ENCODE assay signal across 9 cellular contexts in the genomic region with DNA sequence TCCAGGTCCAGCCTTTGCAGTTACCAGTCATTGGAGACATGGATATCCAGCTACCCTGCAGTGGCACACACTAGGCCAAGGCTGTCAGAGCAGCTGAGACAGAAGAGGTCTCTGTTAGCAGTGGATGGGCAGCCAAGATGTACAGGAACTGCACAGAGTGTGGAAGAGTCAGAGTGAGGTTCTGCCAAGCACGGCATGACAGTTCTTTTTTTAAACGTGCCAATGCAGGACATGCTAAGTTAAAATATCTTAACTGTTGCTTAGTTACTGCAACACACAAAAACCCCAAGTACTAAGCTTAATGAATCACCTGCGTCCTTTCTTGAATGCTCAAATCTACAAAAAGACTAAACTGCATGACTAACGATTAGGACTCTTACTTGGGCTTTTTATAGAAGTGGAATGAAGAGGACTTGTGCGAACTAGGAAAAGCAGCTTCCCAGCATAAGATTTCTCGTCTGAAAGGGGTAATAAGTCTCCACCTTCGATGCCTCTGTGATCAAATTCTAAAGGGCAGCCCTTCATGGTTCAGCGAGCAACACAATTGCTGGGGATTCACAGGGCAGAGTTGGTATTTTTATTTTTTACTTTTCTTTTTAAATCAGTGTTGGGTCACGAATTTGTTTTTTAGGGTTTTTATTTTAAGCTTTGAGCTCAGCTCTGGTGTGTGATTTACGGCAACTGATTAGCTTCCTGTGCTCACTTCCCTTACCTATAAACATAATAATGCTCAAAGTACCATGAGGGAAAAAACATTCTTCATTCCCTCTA. TPM values are rescaled to one million over a fixed set of nuclear protein-coding genes. Genes with fewer than 3 reads are reported as not detected.
DNase-seq lines count a peak whose midpoint lies in the region; ATAC-seq, FAIRE-seq and TF ChIP-seq lines count a peak whose summit lies in the region.
"Had no signal": no experiment of that assay in that cellular context is flagged by ENCODE, and none has a peak within 500 bp of the region (broad histone marks: within the 10 kb centered on the region; RNA-seq: fewer than 3 reads in every experiment).

No MANE protein-coding gene starts in this region.

- TF ChIP-seq RAD21 in H1 (IDR thresholded peaks at IDR 0.05 in 1 of 2, conservative IDR thresholded peaks at IDR 0.05 in 1 of 2; ENCODE audit: low read depth in 2 of 2, low read length in 2 of 2) = no peak

- no peak overlapping the region for H3K4ac ChIP-seq in H1 (replicated peaks; ENCODE audit: insufficient read length, low read depth, low read length)

- no peak for TF ChIP-seq CTCF in H1 (IDR thresholded peaks at IDR 0.05; ENCODE audit: control extremely low read depth in 1 of 3, insufficient read depth in 1 of 3, low read depth in 1 of 3, low read length in 3 of 3)

- CTCF ChIA-PET in T-cell (lab: Charles Lee) = interaction anchor here (0.6 to 1.8 kb wide), 8 partner anchors 19 to 375 kb away, joined by 3 to 10 read pairs (median 3); a partner anchor contains a TSS
- CTCF ChIA-PET in H1 (lab: Charles Lee; ENCODE audit: partially characterized antibody) = interaction anchor here (0.7 to 2.1 kb wide), 7 partner anchors 9 to 85 kb away, joined by 3 to 6 read pairs (median 3); a partner anchor contains a TSS

- H2BK120ac ChIP-seq in H1 (replicated peaks; ENCODE audit: low read depth, low read length) = no peak overlapping the region

- H3K27ac Mint-ChIP-seq in T-cell = peak overlapping the region; percentile 89 to 93
- H3K27ac Mint-ChIP-seq in naive thymus-derived CD8-positive, alpha-beta T cell = peak overlapping the region; percentile 68 to 93 (median 91)

- no peak overlapping the region for H3K14ac ChIP-seq in H1 (ENCODE audit: insufficient read length)

- H2BK5ac ChIP-seq in H1 (ENCODE audit: low read depth, low read length) = no peak overlapping the region

- no peak overlapping the region for H3K4me2 ChIP-seq in H1 (ENCODE audit: insufficient read depth in 1 of 2, low read depth in 2 of 2, low read length in 2 of 2)

- H3K36me3 ChIP-seq in ACC112 (ENCODE audit: insufficient read depth, low read length) (0 out of 2 replicates have a peak, but pooled peaks cover 10% of the 10 kb centered on the region), H1 (ENCODE audit: control insufficient read depth in 2 of 4, insufficient read depth in 4 of 4, low read length in 3 of 4) (0 out of 8 replicates have a peak, but pooled peaks cover 0 to 2% (median 0%) of the 10 kb centered on the region in 4 experiments)

- H3K56ac ChIP-seq in H1 (replicated peaks; ENCODE audit: insufficient read length, low read depth, low read length) = no peak overlapping the region

- H3K27me3 Mint-ChIP-seq in T-cell = no peaks in the 10 kb centered on the region
- no peaks in the 10 kb centered on the region for H3K27me3 Mint-ChIP-seq in naive thymus-derived CD8-positive, alpha-beta T cell

- POLR2A ChIA-PET in T-cell (lab: Charles Lee) (interaction anchor here (0.5 to 2.8 kb wide), 16 partner anchors 8 to 354 kb away, joined by 3 to 14 read pairs (median 5); a partner anchor contains a TSS), H1 (lab: Charles Lee; ENCODE audit: partially characterized antibody) (interaction anchor here (0.6 to 3.2 kb wide), 11 partner anchors 11 to 170 kb away, joined by 3 to 18 read pairs (median 4); a partner anchor contains a TSS)
- POLR2A ChIA-PET in naive thymus-derived CD8-positive, alpha-beta T cell (lab: Charles Lee) = interaction anchor here (1.6 to 1.9 kb wide), 2 partner anchors 20 to 45 kb away, joined by 3 to 11 read pairs; a partner anchor contains a TSS

- ATAC-seq in GM18499 (IDR thresholded peaks at IDR 0.05; ENCODE audit: insufficient read depth, unreplicated experiment) (peak; percentile 37), HG02943 (IDR thresholded peaks at IDR 0.05; ENCODE audit: low read depth, unreplicated experiment) (peak; percentile 42), T-cell (replicated peaks in 1 of 4) (peak; percentile 56 to 74 (median 68))
- ATAC-seq in naive thymus-derived CD8-positive, alpha-beta T cell = peak; percentile 77 to 88

- FAIRE-seq in H1 (lab: Jason Lieb, UNC) = no peak

- H3K4me3 Mint-ChIP-seq in T-cell = peak overlapping the region; percentile 53 to 63 (median 59)
- H3K4me3 Mint-ChIP-seq in naive thymus-derived CD8-positive, alpha-beta T cell = peak overlapping the region; percentile 24 to 83 (median 70)

- no peaks in the 10 kb centered on the region; the same call in 1 of the 2 replicates for H3K23me2 ChIP-seq in H1 (ENCODE audit: low read depth, low read length)

- H2BK15ac ChIP-seq in H1 (ENCODE audit: low read length) = no peak overlapping the region

- H3K27ac ChIP-seq in ACC112 (ENCODE audit: low read depth, low read length) (peak overlapping the region; percentile 96), H1 (ENCODE audit: low read depth, low read length) (no peak overlapping the region)
- H3K27ac ChIP-seq: HL-60 had no signal

- H2AFZ ChIP-seq in ACC112 (ENCODE audit: low read length, unreplicated experiment) (no peak overlapping the region), H1 (ENCODE audit: low read length) (no peak overlapping the region)

- 80% methylated on average over 10 of the region's 10 CpGs; no CpG with 5 or more reads in 1 of the 2 experiments for WGBS in H1 (ENCODE audit: extremely low coverage in 1 of 2, insufficient coverage in 1 of 2, insufficient read length in 1 of 2, insufficient replicate concordance in 2 of 2, low coverage in 1 of 2, low lambda C conversion rate in 2 of 2, missing lambda C conversion rate in 1 of 2), 2 experiments

- no peaks in the 10 kb centered on the region for H3K27me3 ChIP-seq in ACC112 (ENCODE audit: insufficient read depth, low read length)
- peaks cover 0 to 1% (median 0%) of the 10 kb centered on the region in 4 experiments; a peak in 1 of 7 replicates for H3K27me3 ChIP-seq in H1 (replicated peaks in 1 of 4; ENCODE audit: control insufficient read depth in 3 of 4, extremely low read depth in 1 of 4, insufficient read depth in 3 of 4, low read length in 3 of 4)

- H3K4me3 ChIP-seq in ACC112 (ENCODE audit: low read depth, low read length) (no peak overlapping the region), H1 (ENCODE audit: extremely low read depth in 1 of 4, insufficient read depth in 2 of 4, low read depth in 3 of 4, low read length in 4 of 4) (no peak overlapping the region)

- no peaks in the 10 kb centered on the region for H4K20me1 ChIP-seq in H1 (replicated peaks in 1 of 2; ENCODE audit: control insufficient read depth in 1 of 2, insufficient read depth in 2 of 2, low read length in 2 of 2)

- DNase-seq in T-cell = peak in 3 of 34 experiments; percentile 9 to 13 (median 12)
- DNase-seq in H1 (ENCODE audit: low read depth in 1 of 2, low spot score in 2 of 2) = no peak
- peak in 3 of 10 donors; percentile 22 to 42 (median 31) for DNase-seq in naive thymus-derived CD8-positive, alpha-beta T cell
- DNase-seq in KG1 (lab: John Stamatoyannopoulos, UW) = no peak
- DNase-seq in NCI-H2081 treated with DMSO at 0.1 percent for 48 hours (lab: John Stamatoyannopoulos, UW) = no peak

- TF ChIP-seq EP300 in H1 (IDR thresholded peaks at IDR 0.05; ENCODE audit: borderline replicate concordance in 1 of 2, low read depth in 2 of 2, low read length in 2 of 2) = no peak

- H3K36me3 Mint-ChIP-seq in T-cell = peaks cover 6% of the 10 kb centered on the region
- peaks cover 0 to 9% (median 7%) of the 10 kb centered on the region in 3 donors for H3K36me3 Mint-ChIP-seq in naive thymus-derived CD8-positive, alpha-beta T cell

- no peak overlapping the region for H4K91ac ChIP-seq in H1 (replicated peaks; ENCODE audit: insufficient read length, low read length)

- H3K4me1 ChIP-seq in ACC112 (ENCODE audit: control insufficient read depth, insufficient read depth, low read length, unreplicated experiment) (peaks cover 54% of the 10 kb centered on the region), H1 (replicated peaks in 1 of 4; ENCODE audit: control insufficient read depth in 3 of 4, insufficient read depth in 4 of 4, low read length in 3 of 4) (peaks cover 0 to 4% (median 1%) of the 10 kb centered on the region in 4 experiments; a peak in 4 of 7 replicates)

- H4K5ac ChIP-seq in H1 (ENCODE audit: insufficient read length, low read depth, low read length) = no peak overlapping the region

- H2AK5ac ChIP-seq in H1 (ENCODE audit: low read depth, low read length) = no peak overlapping the region

- H2BK20ac ChIP-seq in H1 (ENCODE audit: low read length) = no peak overlapping the region

- no peak for TF ChIP-seq POLR2A in H1 (IDR thresholded peaks at IDR 0.05; ENCODE audit: control extremely low read depth in 1 of 2, low read depth in 2 of 2, low read length in 2 of 2)

- H3K9ac ChIP-seq in H1 (replicated peaks in 1 of 4; ENCODE audit: extremely low read depth in 1 of 4, low read depth in 3 of 4, low read length in 3 of 4) = no peak overlapping the region

- H3K23ac ChIP-seq in H1 (ENCODE audit: insufficient read length) = no peak overlapping the region

- 0 out of 2 replicates have a peak overlapping the region, but pooled peaks have one; percentile 7 for H4K8ac ChIP-seq in H1 (ENCODE audit: extremely low read depth, insufficient read depth, low read length)

- H3K9me3 ChIP-seq in H1 (ENCODE audit: insufficient read depth in 2 of 2, low read depth in 1 of 2, low read length in 1 of 2) = no peaks in the 10 kb centered on the region

- H3K9me3 Mint-ChIP-seq in T-cell = no peaks in the 10 kb centered on the region
- no peaks in the 10 kb centered on the region for H3K9me3 Mint-ChIP-seq in naive thymus-derived CD8-positive, alpha-beta T cell

- H3K79me2 ChIP-seq in ACC112 (ENCODE audit: control insufficient read depth, insufficient read depth, low read length, unreplicated experiment) (no peaks in the 10 kb centered on the region), H1 (ENCODE audit: control insufficient read depth in 1 of 2, insufficient read depth in 2 of 2, low read length in 2 of 2) (no peaks in the 10 kb centered on the region)

- no peak overlapping the region for H2BK12ac ChIP-seq in H1 (ENCODE audit: low read depth, low read length)

- H3K18ac ChIP-seq in H1 (ENCODE audit: extremely low read depth, low read length) = no peak overlapping the region

- H3K4me1 Mint-ChIP-seq in T-cell = peaks cover 42 to 43% (median 43%) of the 10 kb centered on the region in 3 donors
- peaks cover 16 to 41% (median 29%) of the 10 kb centered on the region in 4 donors for H3K4me1 Mint-ChIP-seq in naive thymus-derived CD8-positive, alpha-beta T cell

- no peaks in the 10 kb centered on the region for H3K79me1 ChIP-seq in H1 (ENCODE audit: low read depth, low read length)

RNA-seq across cellular contexts. Expression of a gene that starts 20.6 kb away (rescaled TPM):
- total RNA-seq in T-cell = 100 to 1,000 TPM in 2 of 5 donors, 10 to 100 TPM in 3; 68.7 to 153 (median 73.4) TPM
- total RNA-seq in H1 (2021; fragmentation: NEBNext Ultra II Directional; extraction: Animal tissue kit (Norgen Biotek cat#: 25700)) = 111 and 113 TPM in 2 replicates
- polyA plus RNA-seq in H1 (2011; rRNA removed) = 228 and 309 TPM in 2 replicates
- 95.1 TPM for polyA plus RNA-seq in H1 (2011; cell fraction: cytosol; rRNA removed)
- 151 TPM for polyA plus RNA-seq in H1 (2011; cell fraction: nucleus; rRNA removed)
- polyA plus RNA-seq in H1 (2012, experiment 1 of 2) = 66.1 to 116 TPM (median 90.5 TPM) in 4 replicates
- 51.3 TPM for polyA plus RNA-seq in H1 (2012, experiment 2 of 2)
- polyA plus RNA-seq in H1 (2013, experiment 1 of 2) = 92.2 TPM
- polyA plus RNA-seq in H1 (2013, experiment 2 of 2) = 91.9 TPM
- 222 and 325 TPM in 2 replicates for polyA minus RNA-seq in H1 (2011; rRNA and poly(A)+ RNA removed)
- polyA minus RNA-seq in H1 (2011; cell fraction: cytosol; rRNA and poly(A)+ RNA removed) = 217 TPM
- polyA minus RNA-seq in H1 (2011; cell fraction: nucleus; rRNA and poly(A)+ RNA removed) = 69.1 TPM
- 10 to 100 TPM; 73.6 to 75.4 TPM for total RNA-seq in naive thymus-derived CD8-positive, alpha-beta T cell
- polyA plus RNA-seq in naive thymus-derived CD8-positive, alpha-beta T cell = 10 to 100 TPM; 59.4 to 75.4 (median 65.7) TPM

RNA-seq across cellular contexts. Expression of a gene that starts 45.0 kb away (rescaled TPM):
- 10 to 100 TPM; 16.7 to 26.4 (median 21.1) TPM for total RNA-seq in T-cell
- total RNA-seq in H1 (2021; fragmentation: NEBNext Ultra II Directional; extraction: Animal tissue kit (Norgen Biotek cat#: 25700)) = 24.8 and 31.5 TPM in 2 replicates
- 4.2 and 5.5 TPM in 2 replicates for polyA plus RNA-seq in H1 (2011; rRNA removed)
- 7.8 TPM for polyA plus RNA-seq in H1 (2011; cell fraction: cytosol; rRNA removed)
- 4.5 TPM for polyA plus RNA-seq in H1 (2011; cell fraction: nucleus; rRNA removed)
- 10.7 to 21.8 TPM (median 15.0 TPM) in 4 replicates for polyA plus RNA-seq in H1 (2012, experiment 1 of 2)
- 0.67 TPM for polyA plus RNA-seq in H1 (2012, experiment 2 of 2)
- 13.0 TPM for polyA plus RNA-seq in H1 (2013, experiment 1 of 2)
- polyA plus RNA-seq in H1 (2013, experiment 2 of 2) = 11.7 TPM
- polyA minus RNA-seq in H1 (2011; rRNA and poly(A)+ RNA removed) = 12.4 and 17.7 TPM in 2 replicates
- 18.7 TPM for polyA minus RNA-seq in H1 (2011; cell fraction: cytosol; rRNA and poly(A)+ RNA removed)
- 15.8 TPM for polyA minus RNA-seq in H1 (2011; cell fraction: nucleus; rRNA and poly(A)+ RNA removed)
- total RNA-seq in naive thymus-derived CD8-positive, alpha-beta T cell = 10 to 100 TPM; 20.2 to 22.5 TPM
- polyA plus RNA-seq in naive thymus-derived CD8-positive, alpha-beta T cell = 1 to 10 TPM; 1.5 to 2.9 (median 1.9) TPM

RNA-seq across cellular contexts. Expression of a gene that starts 45.2 kb away (rescaled TPM):
- 1 to 10 TPM; 2.5 to 6.1 (median 4.9) TPM for total RNA-seq in T-cell
- 79.9 and 87.9 TPM in 2 replicates for total RNA-seq in H1 (2021; fragmentation: NEBNext Ultra II Directional; extraction: Animal tissue kit (Norgen Biotek cat#: 25700))
- 10.5 and 17.8 TPM in 2 replicates for polyA plus RNA-seq in H1 (2011; rRNA removed)
- polyA plus RNA-seq in H1 (2011; cell fraction: cytosol; rRNA removed) = 29.3 TPM
- polyA plus RNA-seq in H1 (2011; cell fraction: nucleus; rRNA removed) = 14.2 TPM
- 35.0 to 68.1 TPM (median 43.0 TPM) in 4 replicates for polyA plus RNA-seq in H1 (2012, experiment 1 of 2)
- 2.6 TPM for polyA plus RNA-seq in H1 (2012, experiment 2 of 2)
- 28.2 TPM for polyA plus RNA-seq in H1 (2013, experiment 1 of 2)
- polyA plus RNA-seq in H1 (2013, experiment 2 of 2) = 28.7 TPM
- polyA minus RNA-seq in H1 (2011; rRNA and poly(A)+ RNA removed) = 83.4 and 119 TPM in 2 replicates
- polyA minus RNA-seq in H1 (2011; cell fraction: cytosol; rRNA and poly(A)+ RNA removed) = 40.5 TPM
- 80.2 TPM for polyA minus RNA-seq in H1 (2011; cell fraction: nucleus; rRNA and poly(A)+ RNA removed)
- 1 to 10 TPM; 3.9 to 4.9 TPM for total RNA-seq in naive thymus-derived CD8-positive, alpha-beta T cell
- polyA plus RNA-seq in naive thymus-derived CD8-positive, alpha-beta T cell = 1 to 10 TPM; 2.2 to 3.8 (median 2.4) TPM

RNA-seq across cellular contexts. Expression of a gene that starts 57.0 kb away (rescaled TPM):
- total RNA-seq in T-cell = 10 to 100 TPM in 4 of 5 donors, 1 to 10 TPM in 1; 4.1 to 57.7 (median 35.8) TPM
- total RNA-seq in H1 (2021; fragmentation: NEBNext Ultra II Directional; extraction: Animal tissue kit (Norgen Biotek cat#: 25700)) = 8.8 and 9.7 TPM in 2 replicates
- 12.8 and 14.5 TPM in 2 replicates for polyA plus RNA-seq in H1 (2011; rRNA removed)
- 9.1 TPM for polyA plus RNA-seq in H1 (2011; cell fraction: cytosol; rRNA removed)
- polyA plus RNA-seq in H1 (2011; cell fraction: nucleus; rRNA removed) = 8.5 TPM
- polyA plus RNA-seq in H1 (2012, experiment 1 of 2) = 7.0 to 9.3 TPM (median 8.1 TPM) in 4 replicates
- polyA plus RNA-seq in H1 (2012, experiment 2 of 2) = 13.8 TPM
- polyA plus RNA-seq in H1 (2013, experiment 1 of 2) = 9.8 TPM
- polyA plus RNA-seq in H1 (2013, experiment 2 of 2) = 8.3 TPM
- polyA minus RNA-seq in H1 (2011; rRNA and poly(A)+ RNA removed) = 2.7 and 2.9 TPM in 2 replicates
- 5.5 TPM for polyA minus RNA-seq in H1 (2011; cell fraction: cytosol; rRNA and poly(A)+ RNA removed)
- polyA minus RNA-seq in H1 (2011; cell fraction: nucleus; rRNA and poly(A)+ RNA removed) = 5.4 TPM
- total RNA-seq in naive thymus-derived CD8-positive, alpha-beta T cell = 1 to 10 TPM; 6.9 to 7.2 TPM
- 1 to 10 TPM in 1 of 3 donors, under 1 TPM in 2; 0.18 to 5.8 (median 0.78) TPM for polyA plus RNA-seq in naive thymus-derived CD8-positive, alpha-beta T cell

Comparison
In these comparisons a context has a peak if more than half of its experiments do, and no peak if none do; other contexts are left out.
1. RNA of a gene that starts 45.2 kb away (total RNA-seq): 79.9 to 87.9 TPM in H1; 3.9 to 4.9 TPM in naive thymus-derived CD8-positive, alpha-beta T cell and 2.5 to 6.1 TPM in T-cell; every median in the first group is over 10 times any median in the second.
2. Peak in every context shown above with its lines, with median percentiles within 50 percentile points of each other: ATAC-seq.